12 cellular contexts compared by ENCODE assay signal in the genomic region with DNA sequence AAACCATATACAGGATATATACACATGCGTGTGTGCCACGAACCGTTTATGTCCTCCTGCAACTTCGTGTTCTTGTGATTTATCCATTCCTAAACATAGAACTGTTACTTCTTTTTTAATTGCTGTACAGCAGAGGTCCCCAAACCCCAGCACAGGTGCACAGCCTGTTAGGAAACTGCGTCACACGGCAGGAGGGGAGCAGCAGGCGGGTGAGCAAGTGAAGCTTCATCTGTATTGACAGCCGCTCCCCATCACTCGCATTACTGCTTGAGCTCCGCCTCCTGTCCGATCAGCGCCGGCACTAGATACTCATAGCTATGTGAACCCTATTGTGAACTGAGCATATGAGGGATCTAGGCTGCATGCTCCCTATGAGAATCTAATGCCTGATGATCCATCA. TPM values are rescaled to one million over a fixed set of nuclear protein-coding genes. Genes with fewer than 3 reads are reported as not detected.
DNase-seq lines count a peak whose midpoint lies in the region; TF ChIP-seq lines count a peak whose summit lies in the region.
"Had no signal": no experiment of that assay in that cellular context is flagged by ENCODE, and none has a peak within 500 bp of the region (broad histone marks: within the 10 kb centered on the region; RNA-seq: fewer than 3 reads in every experiment).

No MANE protein-coding gene starts in this region.

- H3K4me2 ChIP-seq in DOHH2 (ENCODE audit: low read length) (peak overlapping the region; percentile 61), OCI-LY3 (ENCODE audit: low read length) (peak overlapping the region; percentile 78)

- peak overlapping the region; percentile 49; the same call in 1 of the 2 replicates for H3K27ac ChIP-seq in DOHH2 (ENCODE audit: low read depth, low read length)
- H3K27ac ChIP-seq in OCI-LY3 (ENCODE audit: low read length), result no peak overlapping the region
- no peak overlapping the region for H3K27ac ChIP-seq in sigmoid colon
- H3K27ac ChIP-seq in SJCRH30, result no peak overlapping the region
- H3K27ac ChIP-seq: cardiac muscle cell had no signal

- no peak for TF ChIP-seq POLR2A in sigmoid colon (IDR thresholded peaks at IDR 0.05)

- peaks cover 11% of the 10 kb centered on the region for H3K4me1 Mint-ChIP-seq in activated T-cell treated with anti-CD3 and anti-CD28 coated beads, Interleukin-2, amount 50 U/mL, for 24 hours (ENCODE audit: low read depth)
- H3K4me1 Mint-ChIP-seq in glutamatergic neuron (ENCODE audit: low read depth, unreplicated experiment), result no peaks in the 10 kb centered on the region

- H3K27me3 Mint-ChIP-seq in activated T-cell treated with anti-CD3 and anti-CD28 coated beads, Interleukin-2, amount 50 U/mL, for 24 hours, result no peaks in the 10 kb centered on the region
- H3K27me3 Mint-ChIP-seq in glutamatergic neuron (ENCODE audit: unreplicated experiment), result peaks cover 2% of the 10 kb centered on the region
- H3K27me3 Mint-ChIP-seq: stimulated activated naive CD8-positive, alpha-beta T cell treated with anti-CD3 and anti-CD28 coated beads, Interleukin-15, Interleukin-2, amounts not matched to agents 100 ng/mL and 50 ng/mL, for 24 hours had no signal

- H3K4me1 ChIP-seq in DOHH2 (ENCODE audit: control insufficient read depth, low read length), result peaks cover 28% of the 10 kb centered on the region
- H3K4me1 ChIP-seq in OCI-LY3 (ENCODE audit: low read length), result peaks cover 6% of the 10 kb centered on the region
- peaks cover 0 to 3% (median under 1%) of the 10 kb centered on the region in 4 donors for H3K4me1 ChIP-seq in sigmoid colon
- no peaks in the 10 kb centered on the region for H3K4me1 ChIP-seq in SJCRH30

- no peaks in the 10 kb centered on the region for H3K9me3 Mint-ChIP-seq in activated T-cell treated with anti-CD3 and anti-CD28 coated beads, Interleukin-2, amount 50 U/mL, for 24 hours
- H3K9me3 Mint-ChIP-seq in glutamatergic neuron (ENCODE audit: unreplicated experiment), result no peaks in the 10 kb centered on the region
- H3K9me3 Mint-ChIP-seq: stimulated activated naive CD8-positive, alpha-beta T cell treated with anti-CD3 and anti-CD28 coated beads, Interleukin-15, Interleukin-2, amounts not matched to agents 100 ng/mL and 50 ng/mL, for 24 hours had no signal

- H3K27me3 ChIP-seq in DOHH2 (ENCODE audit: control insufficient read depth, low read length), result no peaks in the 10 kb centered on the region
- no peaks in the 10 kb centered on the region for H3K27me3 ChIP-seq in OCI-LY3 (ENCODE audit: low read depth, low read length)
- no peaks in the 10 kb centered on the region for H3K27me3 ChIP-seq in sigmoid colon
- peaks cover 12% of the 10 kb centered on the region; the same call in 1 of the 2 replicates for H3K27me3 ChIP-seq in SJCRH30

- peak; percentile 21 for TF ChIP-seq CTCF in DOHH2 (IDR thresholded peaks at IDR 0.05; ENCODE audit: low read depth, low read length, poor library complexity, severe bottlenecking)
- peak; percentile 41 for TF ChIP-seq CTCF in OCI-LY3 (IDR thresholded peaks at IDR 0.05; ENCODE audit: low read depth, low read length)
- no peak for TF ChIP-seq CTCF in sigmoid colon (IDR thresholded peaks at IDR 0.05)
- TF ChIP-seq CTCF in glutamatergic neuron (IDR thresholded peaks at IDR 0.05; ENCODE audit: partially characterized antibody, unreplicated experiment), result no peak

- H3K4me3 Mint-ChIP-seq in activated T-cell treated with anti-CD3 and anti-CD28 coated beads, Interleukin-2, amount 50 U/mL, for 24 hours, result no peak overlapping the region
- H3K4me3 Mint-ChIP-seq in glutamatergic neuron (ENCODE audit: unreplicated experiment), result no peak overlapping the region
- H3K4me3 Mint-ChIP-seq: stimulated activated naive CD8-positive, alpha-beta T cell treated with anti-CD3 and anti-CD28 coated beads, Interleukin-15, Interleukin-2, amounts not matched to agents 100 ng/mL and 50 ng/mL, for 24 hours had no signal

- peak; percentile 51 for DNase-seq in activated T-cell treated with anti-CD3 and anti-CD28 coated beads, Interleukin-2, amount 50 U/mL, for 24 hours
- peak; percentile 29 for DNase-seq in putamen (ENCODE audit: low spot score)
- no peak for DNase-seq in sigmoid colon
- DNase-seq in SJCRH30, result no peak
- no peak for DNase-seq in glutamatergic neuron
- no peak for DNase-seq in RKO (ENCODE audit: low spot score)
- DNase-seq: DND-41, NCI-H1092 treated with DMSO at 0.1 percent for 48 hours had no signal

- H3K9me2 ChIP-seq in DOHH2 (replicated peaks; ENCODE audit: control insufficient read depth, low read length), result no peaks in the 10 kb centered on the region

- peak overlapping the region; percentile 24; the same call in 1 of the 2 replicates for H3K4me3 ChIP-seq in DOHH2 (ENCODE audit: low read length)
- H3K4me3 ChIP-seq in OCI-LY3 (ENCODE audit: low read length), result peak overlapping the region; percentile 65
- H3K4me3 ChIP-seq in sigmoid colon, result no peak overlapping the region
- H3K4me3 ChIP-seq in SJCRH30, result no peak overlapping the region
- H3K4me3 ChIP-seq: cardiac muscle cell had no signal

- H4K20me1 ChIP-seq in DOHH2 (ENCODE audit: control insufficient read depth, insufficient read depth, low read depth, low read length) (no peaks in the 10 kb centered on the region), OCI-LY3 (ENCODE audit: insufficient read depth, low read length) (no peaks in the 10 kb centered on the region)

- 35 to 36% methylated on average over 13 of the region's 13 CpGs for WGBS in sigmoid colon, 2 donors

- no peaks in the 10 kb centered on the region for H3K36me3 Mint-ChIP-seq in activated T-cell treated with anti-CD3 and anti-CD28 coated beads, Interleukin-2, amount 50 U/mL, for 24 hours (ENCODE audit: low read depth)
- H3K36me3 Mint-ChIP-seq in glutamatergic neuron (ENCODE audit: unreplicated experiment), result no peaks in the 10 kb centered on the region

- no peaks in the 10 kb centered on the region for H3K9me3 ChIP-seq in DOHH2 (ENCODE audit: control insufficient read depth, insufficient read depth, low read length)
- H3K9me3 ChIP-seq in OCI-LY3 (ENCODE audit: insufficient read depth, low read length), result no peaks in the 10 kb centered on the region
- H3K9me3 ChIP-seq in sigmoid colon, result no peaks in the 10 kb centered on the region
- no peaks in the 10 kb centered on the region for H3K9me3 ChIP-seq in SJCRH30 (replicated peaks)

- H3K9ac ChIP-seq in OCI-LY3 (ENCODE audit: low read length), result 0 out of 2 replicates have a peak overlapping the region, but pooled peaks have one; percentile 17

- TF ChIP-seq EP300 in sigmoid colon (IDR thresholded peaks at IDR 0.05), result no peak

- H3F3A ChIP-seq in DOHH2 (ENCODE audit: control insufficient read depth, insufficient read depth), result no peaks in the 10 kb centered on the region

- intact Hi-C loops in sigmoid colon (cut with DNase I), result no loop called here

- H2AFZ ChIP-seq in OCI-LY3 (ENCODE audit: low read depth, low read length), result peak overlapping the region; percentile 61

- H3K36me3 ChIP-seq in DOHH2 (ENCODE audit: control insufficient read depth, low read length) (no peaks in the 10 kb centered on the region), OCI-LY3 (replicated peaks; ENCODE audit: low read depth, low read length) (no peaks in the 10 kb centered on the region), sigmoid colon (no peaks in the 10 kb centered on the region), SJCRH30 (no peaks in the 10 kb centered on the region)
- H3K36me3 ChIP-seq: cardiac muscle cell had no signal

- H3K79me2 ChIP-seq in DOHH2 (ENCODE audit: control insufficient read depth, low read length) (no peaks in the 10 kb centered on the region), OCI-LY3 (ENCODE audit: low read length) (no peaks in the 10 kb centered on the region)

- H3K27ac Mint-ChIP-seq in activated T-cell treated with anti-CD3 and anti-CD28 coated beads, Interleukin-2, amount 50 U/mL, for 24 hours, result no peak overlapping the region
- no peak overlapping the region for H3K27ac Mint-ChIP-seq in glutamatergic neuron (ENCODE audit: unreplicated experiment)
- H3K27ac Mint-ChIP-seq: stimulated activated naive CD8-positive, alpha-beta T cell treated with anti-CD3 and anti-CD28 coated beads, Interleukin-15, Interleukin-2, amounts not matched to agents 100 ng/mL and 50 ng/mL, for 24 hours had no signal

RNA-seq across cellular contexts. Expression of gene NRROS, which starts 34.9 kb away (rescaled TPM):
- total RNA-seq in sigmoid colon (1 to 10 TPM; 4.4 to 7.5 (median 5.9) TPM), glutamatergic neuron (ENCODE audit: unreplicated experiment) (0.42 TPM)
- 1 to 10 TPM in 2 of 3 donors, under 1 TPM in 1; 0.60 to 6.5 (median 3.7) TPM for polyA plus RNA-seq in sigmoid colon
- not detected in 2 replicates for total RNA-seq in SJCRH30 (2014; rRNA removed; shearing (Covaris generic))
- polyA plus RNA-seq: cardiac muscle cell had no signal

RNA-seq across cellular contexts. Expression of gene FBXO45, which starts 36.1 kb away (rescaled TPM):
- total RNA-seq in sigmoid colon (10 to 100 TPM in 1 of 4 donors, 1 to 10 TPM in 3; 6.5 to 10.9 (median 8.1) TPM), glutamatergic neuron (ENCODE audit: unreplicated experiment) (15.6 TPM)
- polyA plus RNA-seq in sigmoid colon, result 1 to 10 TPM; 4.8 to 8.2 (median 5.1) TPM
- total RNA-seq in SJCRH30 (2014; rRNA removed; shearing (Covaris generic)), result 29.3 and 32.3 TPM in 2 replicates

RNA-seq across cellular contexts. Expression of gene WDR53, which starts 36.2 kb away (rescaled TPM):
- total RNA-seq in sigmoid colon (1 to 10 TPM; 2.9 to 7.2 (median 4.6) TPM), glutamatergic neuron (ENCODE audit: unreplicated experiment) (7.8 TPM)
- 10 to 100 TPM in 1 of 3 donors, 1 to 10 TPM in 2; 6.2 to 11.4 (median 9.8) TPM for polyA plus RNA-seq in sigmoid colon
- 10.3 and 12.8 TPM in 2 replicates for total RNA-seq in SJCRH30 (2014; rRNA removed; shearing (Covaris generic))

Comparison
In these comparisons a context has a peak if more than half of its experiments do, and no peak if none do; other contexts are left out.
1. H3K4me3 ChIP-seq: peak in DOHH2 (single experiment) and OCI-LY3 (single experiment); none in sigmoid colon (0 of 4) and SJCRH30 (single experiment).
2. CTCF ChIP-seq: peak in DOHH2 (single experiment) and OCI-LY3 (single experiment); none in sigmoid colon (0 of 4) and glutamatergic neuron (single experiment).
3. DNase-seq: peak in activated T-cell treated with anti-CD3 and anti-CD28 coated beads, Interleukin-2, amount 50 U/mL, for 24 hours (single experiment) and putamen (single experiment); none in sigmoid colon (single experiment), SJCRH30 (0 of 2), glutamatergic neuron (single experiment) and RKO (single experiment).